In the genomic region with DNA sequence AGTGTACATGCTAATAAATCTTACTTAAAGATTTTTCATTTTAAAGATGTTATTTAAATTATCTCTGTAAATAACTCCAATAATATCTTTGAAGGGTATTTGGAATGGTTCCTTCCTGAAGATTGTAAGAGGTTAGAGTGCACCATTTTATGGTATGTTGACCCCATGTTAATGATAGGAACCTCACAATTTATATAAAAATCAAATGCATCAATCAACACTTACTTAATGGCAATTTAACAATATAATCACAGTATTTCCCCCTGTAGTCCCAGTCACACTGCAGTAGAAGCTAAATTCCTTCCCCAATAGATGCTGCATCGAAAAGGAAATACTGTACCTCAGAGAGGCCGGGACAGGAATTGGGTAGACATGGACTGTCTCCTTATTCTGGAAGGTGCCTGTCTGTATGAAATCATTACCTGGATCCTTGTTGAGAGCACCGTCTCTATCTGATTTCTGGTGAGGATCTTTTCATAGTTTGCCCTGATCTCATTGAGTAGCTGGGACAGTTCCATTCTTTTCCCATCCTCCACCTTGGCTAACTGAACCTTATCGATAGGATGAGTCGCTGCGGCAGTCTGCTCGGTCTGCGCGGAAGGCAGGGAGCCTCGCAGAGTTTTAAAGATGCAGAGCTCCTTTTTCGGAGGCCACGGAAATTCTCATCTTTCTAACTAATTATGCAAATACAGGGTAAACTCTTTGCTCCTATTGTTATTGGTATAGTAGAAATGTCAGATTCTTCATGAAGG, we compare ENCODE assay signal across 1 cellular context.
TF ChIP-seq lines count a peak whose summit lies in the region.

Gene KRT222, minus strand, starts transcription at position 596 of the 752 bp plus-strand sequence. Its CDS starts 78 bp downstream, at position 518.

TF ChIP-seq in HCT116, 20 proteins besides CTCF, POLR2A, EP300 and RAD21 (continued from another document):
- TF ChIP-seq POLR2AphosphoS5 (IDR thresholded peaks at IDR 0.05; ENCODE audit: low read depth, low read length) = peak; percentile 59
